In genomic region chr1:156356875-156357534, GRCh38 we compare ENCODE assay signal across 8 cellular contexts. TPM values are rescaled to one million over a fixed set of nuclear protein-coding genes. Genes with fewer than 3 reads are reported as not detected.
DNase-seq lines count a peak whose midpoint lies in the region; ATAC-seq, FAIRE-seq and TF ChIP-seq lines count a peak whose summit lies in the region.

No MANE protein-coding gene starts in this region.

- H3K27me3 Mint-ChIP-seq in activated naive CD4-positive, alpha-beta T cell treated with anti-CD3 and anti-CD28 coated beads, Interleukin-2, amount 10 ng/mL, durations not matched to agents 7 days and 5 days = peaks cover 60% of the 10 kb centered on the region

- H3K36me3 ChIP-seq in IMR-90 (ENCODE audit: control insufficient read depth, insufficient read depth, low read length) = no peaks in the 10 kb centered on the region

- no TSS peak for BruUV-seq in IMR-90 (replicated peaks; lab: Mats Ljungman, UMichigan)

- no peak overlapping the region for H2AK9ac ChIP-seq in IMR-90 (replicated peaks; ENCODE audit: low read depth, low read length, poor library complexity)

- H3K4me2 ChIP-seq in IMR-90 (ENCODE audit: low read depth, low read length) = no peak overlapping the region

- H2AK5ac ChIP-seq in IMR-90 (ENCODE audit: low read depth, low read length) = no peak overlapping the region

- H4K8ac ChIP-seq in IMR-90 (ENCODE audit: low read depth in 2 of 2, low read length in 2 of 2) = no peak overlapping the region

- no peaks in the 10 kb centered on the region for H3K79me1 ChIP-seq in IMR-90 (ENCODE audit: low read depth in 1 of 2, low read length in 2 of 2)

- no peaks in the 10 kb centered on the region for H3K4me1 ChIP-seq in IMR-90 (ENCODE audit: control insufficient read depth, insufficient read depth, low read length)

- no peak overlapping the region for H4K91ac ChIP-seq in IMR-90 (ENCODE audit: insufficient read depth, low read depth, low read length)

- no peak overlapping the region for H3K4me3 Mint-ChIP-seq in activated naive CD4-positive, alpha-beta T cell treated with anti-CD3 and anti-CD28 coated beads, Interleukin-2, amount 10 ng/mL, durations not matched to agents 7 days and 5 days

- H3K14ac ChIP-seq in IMR-90 (replicated peaks; ENCODE audit: low read depth, low read length) = no peak overlapping the region

- dilution Hi-C loops in IMR-90 (cut with HindIII; ENCODE audit: low sequenced_read_pairs, unreplicated experiment) = no loop called here

- H3K56ac ChIP-seq in IMR-90 (ENCODE audit: extremely low read depth, insufficient read depth, low read length) = no peak overlapping the region

- H3K27ac Mint-ChIP-seq in activated naive CD4-positive, alpha-beta T cell treated with anti-CD3 and anti-CD28 coated beads, Interleukin-2, amount 10 ng/mL, durations not matched to agents 7 days and 5 days = no peak overlapping the region

- no peak overlapping the region for H2AFZ ChIP-seq in IMR-90 (replicated peaks; ENCODE audit: low read length, poor library complexity)

- no peaks in the 10 kb centered on the region; the same call in 1 of the 2 replicates for H3K9me3 ChIP-seq in IMR-90 (ENCODE audit: control insufficient read depth, insufficient read depth, low read length)

- peak; percentile 70 for DNase-seq in GM12865 (ENCODE audit: low read depth)
- no peak for DNase-seq in IMR-90
- peak; percentile 26 for DNase-seq in RCC 7860 (ENCODE audit: low spot score)
- peak; percentile 67 for DNase-seq in activated naive CD4-positive, alpha-beta T cell treated with anti-CD3 and anti-CD28 coated beads, Interleukin-2, amount 10 ng/mL, durations not matched to agents 7 days and 5 days
- DNase-seq in iPS DF 19.7 (ENCODE audit: low read depth, low spot score) = peak; percentile 84
- peak in 3 of 4 experiments; percentile 39 to 49 (median 42) for DNase-seq in stimulated activated CD4-positive, alpha-beta T cell treated with anti-CD3 and anti-CD28 coated beads, Interleukin-1b, Interleukin-23, amount 100 ng/mL, for 24 hours (ENCODE audit: low read depth in 4 of 4, low spot score in 1 of 4)
- no peak for DNase-seq in GF-D8 (lab: John Stamatoyannopoulos, UW)

- H3K4me1 Mint-ChIP-seq in activated naive CD4-positive, alpha-beta T cell treated with anti-CD3 and anti-CD28 coated beads, Interleukin-2, amount 10 ng/mL, durations not matched to agents 7 days and 5 days = peaks cover 7% of the 10 kb centered on the region

- H3K18ac ChIP-seq in IMR-90 (ENCODE audit: low read depth, low read length) = no peak overlapping the region

- H4K20me1 ChIP-seq in IMR-90 (ENCODE audit: insufficient read depth, low read length) = no peaks in the 10 kb centered on the region; the same call in 1 of the 2 replicates

- H3K9me1 ChIP-seq in IMR-90 (ENCODE audit: insufficient read depth, low read length) = no peaks in the 10 kb centered on the region

- no peak overlapping the region for H2BK15ac ChIP-seq in IMR-90 (ENCODE audit: low read depth, low read length)

- in situ Hi-C loops in IMR-90 (cut with MboI; ENCODE audit: low sequenced_read_pairs) = no loop called here

- TF ChIP-seq CTCF in GM12865 (IDR thresholded peaks at IDR 0.05; ENCODE audit: insufficient read depth, low read depth, low read length, missing control alignments) (peak; percentile 92), IMR-90 (conservative IDR thresholded peaks at IDR 0.05; ENCODE audit: low read depth, low read length) (peak; percentile 49)

- no peaks in the 10 kb centered on the region for H3K36me3 Mint-ChIP-seq in activated naive CD4-positive, alpha-beta T cell treated with anti-CD3 and anti-CD28 coated beads, Interleukin-2, amount 10 ng/mL, durations not matched to agents 7 days and 5 days

- no peak overlapping the region for H3K4ac ChIP-seq in IMR-90 (ENCODE audit: low read depth, low read length)

- no peak for TF ChIP-seq POLR2A in IMR-90 (IDR thresholded peaks at IDR 0.05; ENCODE audit: low read depth, low read length)

- H3K23ac ChIP-seq in IMR-90 (ENCODE audit: low read depth, low read length) = no peak overlapping the region

- peaks cover 55% of the 10 kb centered on the region for H3K27me3 ChIP-seq in IMR-90 (ENCODE audit: control insufficient read depth, insufficient read depth, low read length)

- intact Hi-C loops in IMR-90 (cut with micrococcal nuclease) = no loop called here

- no peak overlapping the region for H2BK120ac ChIP-seq in IMR-90 (ENCODE audit: low read depth, low read length)

- peak; percentile 58; the same call in 1 of the 2 replicates for ATAC-seq in IMR-90 (ENCODE audit: low read depth)
- no peak for ATAC-seq in HG03108 (IDR thresholded peaks at IDR 0.05; ENCODE audit: unreplicated experiment)

- peak; percentile 27; the same call in 1 of the 2 replicates for TF ChIP-seq RAD21 in IMR-90 (IDR thresholded peaks at IDR 0.05; ENCODE audit: low read length)

- 22% methylated on average over 10 of the region's 22 CpGs; no CpG with 5 or more reads in 1 of the 2 experiments for WGBS in IMR-90 (ENCODE audit: extremely low coverage in 2 of 2, insufficient read length in 1 of 2), 2 experiments

- H4K5ac ChIP-seq in IMR-90 (ENCODE audit: low read depth, low read length) = no peak overlapping the region

- FAIRE-seq in RCC 7860 (lab: Jason Lieb, UNC) = no peak

- H3K4me3 ChIP-seq in GM12865 (ENCODE audit: low read depth, low read length) (no peak overlapping the region), IMR-90 (ENCODE audit: insufficient read depth, low read depth, low read length) (no peak overlapping the region)

- H3K9me3 Mint-ChIP-seq in activated naive CD4-positive, alpha-beta T cell treated with anti-CD3 and anti-CD28 coated beads, Interleukin-2, amount 10 ng/mL, durations not matched to agents 7 days and 5 days = no peaks in the 10 kb centered on the region

- H2BK20ac ChIP-seq in IMR-90 (ENCODE audit: low read depth, low read length) = no peak overlapping the region

- CTCF ChIA-PET in IMR-90 (lab: Yijun Ruan, JAX) = no interaction called here
- CTCF ChIA-PET in activated naive CD4-positive, alpha-beta T cell treated with anti-CD3 and anti-CD28 coated beads, Interleukin-2, amount 10 ng/mL, durations not matched to agents 7 days and 5 days (lab: Charles Lee) = interaction anchor here (0.9 to 2.8 kb wide), 6 partner anchors 12 to 89 kb away, joined by 3 to 14 read pairs (median 4); no protein-coding TSS in a partner anchor

- no peak overlapping the region for H2BK5ac ChIP-seq in IMR-90 (ENCODE audit: low read depth, low read length, poor library complexity, severe bottlenecking)

- POLR2A ChIA-PET in IMR-90 (lab: Charles Lee; ENCODE audit: unreplicated experiment) = no interaction called here

- no peak overlapping the region for H3K27ac ChIP-seq in IMR-90 (ENCODE audit: insufficient read depth, low read length)

- no peak overlapping the region for H3K9ac ChIP-seq in IMR-90 (ENCODE audit: low read depth, low read length)

TF ChIP-seq in IMR-90, 13 proteins besides CTCF, POLR2A, EP300 and RAD21 (continues in another document):
- TF ChIP-seq MAFK (IDR thresholded peaks at IDR 0.05; ENCODE audit: low read depth, low read length) = no peak
- TF ChIP-seq CHD1 (IDR thresholded peaks at IDR 0.05; ENCODE audit: low read depth, low read length) = no peak
- TF ChIP-seq SMC3 (IDR thresholded peaks at IDR 0.05; ENCODE audit: low read depth, low read length) = no peak
- no peak for TF ChIP-seq MXI1 (IDR thresholded peaks at IDR 0.05; ENCODE audit: borderline replicate concordance, low read depth, low read length)
- no peak for TF ChIP-seq ELK1 (IDR thresholded peaks at IDR 0.05; ENCODE audit: borderline replicate concordance, low read depth, low read length)
- TF ChIP-seq USF2 (IDR thresholded peaks at IDR 0.05; ENCODE audit: low read depth, low read length) = no peak
- no peak for TF ChIP-seq NFE2L2 (IDR thresholded peaks at IDR 0.05; ENCODE audit: low read depth, low read length)
- no peak for TF ChIP-seq RCOR1 (IDR thresholded peaks at IDR 0.05; ENCODE audit: insufficient replicate concordance, low read length)
- TF ChIP-seq FOS (IDR thresholded peaks at IDR 0.05; ENCODE audit: low read depth, low read length) = no peak
- no peak for TF ChIP-seq BHLHE40 (IDR thresholded peaks at IDR 0.05; ENCODE audit: low read depth, low read length)
- TF ChIP-seq MAZ (IDR thresholded peaks at IDR 0.05; ENCODE audit: borderline replicate concordance, low read depth, low read length) = no peak
- no peak for TF ChIP-seq RFX5 (IDR thresholded peaks at IDR 0.05; ENCODE audit: low read depth, low read length)

RNA-seq across cellular contexts. Expression of gene RHBG, which starts 12.0 kb away (rescaled TPM):
- not detected in 2 replicates for total RNA-seq in IMR-90 (2012; rRNA removed)
- polyA plus RNA-seq in IMR-90 (2012; rRNA removed) = not detected in 2 replicates
- polyA plus RNA-seq in IMR-90 (2012; cell fraction: cytosol; rRNA removed) = not detected in 2 replicates
- polyA plus RNA-seq in IMR-90 (2012; cell fraction: nucleus; rRNA removed; ENCODE audit: low replicate concordance) = not detected in 2 replicates

RNA-seq across cellular contexts. Expression of gene TSACC, which starts 18.7 kb away (rescaled TPM):
- not detected in 2 replicates for total RNA-seq in IMR-90 (2012; rRNA removed)
- polyA plus RNA-seq in IMR-90 (2012; rRNA removed) = 0.75 and 0.79 TPM in 2 replicates
- 1.5 TPM in 1 of 2 replicates, not detected in the other for polyA plus RNA-seq in IMR-90 (2012; cell fraction: cytosol; rRNA removed)
- polyA plus RNA-seq in IMR-90 (2012; cell fraction: nucleus; rRNA removed; ENCODE audit: low replicate concordance) = not detected in 2 replicates

RNA-seq across cellular contexts. Expression of gene CCT3, which starts 18.9 kb away (rescaled TPM):
- 595 and 637 TPM in 2 replicates for total RNA-seq in IMR-90 (2012; rRNA removed)
- 293 and 313 TPM in 2 replicates for polyA plus RNA-seq in IMR-90 (2012; rRNA removed)
- polyA plus RNA-seq in IMR-90 (2012; cell fraction: cytosol; rRNA removed) = 159 and 216 TPM in 2 replicates
- 89.8 and 167 TPM in 2 replicates for polyA plus RNA-seq in IMR-90 (2012; cell fraction: nucleus; rRNA removed; ENCODE audit: low replicate concordance)

RNA-seq across cellular contexts. Expression of gene VHLL, which starts 57.9 kb away (rescaled TPM):
- total RNA-seq in IMR-90 (2012; rRNA removed) = 0.28 TPM in 1 of 2 replicates, not detected in the other
- not detected in 2 replicates for polyA plus RNA-seq in IMR-90 (2012; rRNA removed)
- polyA plus RNA-seq in IMR-90 (2012; cell fraction: cytosol; rRNA removed) = not detected in 2 replicates
- 0.21 TPM in 2 replicates for polyA plus RNA-seq in IMR-90 (2012; cell fraction: nucleus; rRNA removed; ENCODE audit: low replicate concordance)

Comparison
In these comparisons a context has a peak if more than half of its experiments do, and no peak if none do; other contexts are left out.
1. DNase-seq: peak in GM12865 (single experiment), RCC 7860 (single experiment), activated naive CD4-positive, alpha-beta T cell treated with anti-CD3 and anti-CD28 coated beads, Interleukin-2, amount 10 ng/mL, durations not matched to agents 7 days and 5 days (single experiment), iPS DF 19.7 (single experiment) and stimulated activated CD4-positive, alpha-beta T cell treated with anti-CD3 and anti-CD28 coated beads, Interleukin-1b, Interleukin-23, amount 100 ng/mL, for 24 hours (3 of 4); none in IMR-90 (single experiment) and GF-D8 (single experiment).